In the genomic region with DNA sequence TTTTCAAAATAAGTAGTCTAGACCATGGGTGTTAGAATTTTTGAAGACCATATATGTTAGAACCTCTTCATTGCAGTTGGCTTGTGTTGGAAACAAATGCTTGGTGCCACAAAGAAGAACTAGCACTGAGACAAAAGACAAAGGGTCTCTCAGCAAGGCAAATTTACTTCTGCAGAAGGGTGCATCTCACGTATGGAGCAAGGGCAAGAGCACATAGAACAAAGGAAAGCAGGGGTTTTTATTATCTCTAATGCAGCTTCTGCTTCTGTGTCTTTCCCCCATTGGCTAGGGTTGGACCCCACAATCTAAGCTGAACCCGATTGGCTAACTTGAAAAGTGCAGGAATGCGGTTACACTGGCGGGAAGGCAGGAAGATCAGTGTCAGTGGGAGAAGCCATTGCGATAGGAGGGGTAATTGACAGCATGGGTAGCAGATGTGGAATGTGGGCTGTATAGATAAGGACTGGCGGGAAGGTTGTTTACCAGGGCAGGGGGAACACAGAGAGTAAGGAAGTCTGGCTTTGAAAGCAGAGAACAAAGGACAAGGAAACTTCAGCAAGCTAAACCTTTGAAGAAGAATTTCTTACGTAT, we compare ENCODE assay signal across 22 cellular contexts. TPM values are rescaled to one million over a fixed set of nuclear protein-coding genes. Genes with fewer than 3 reads are reported as not detected.
DNase-seq lines count a peak whose midpoint lies in the region; ATAC-seq, FAIRE-seq and TF ChIP-seq lines count a peak whose summit lies in the region.
"Had no signal": no experiment of that assay in that cellular context is flagged by ENCODE, and none has a peak within 500 bp of the region (broad histone marks: within the 10 kb centered on the region; RNA-seq: fewer than 3 reads in every experiment).

No MANE protein-coding gene starts in this region.

- H3K4me3 ChIP-seq in HEK293 (ENCODE audit: low read depth, low read length) (no peak overlapping the region), bronchial epithelial cell (ENCODE audit: low read depth, low read length) (no peak overlapping the region), hepatocyte (no peak overlapping the region), neural progenitor cell (no peak overlapping the region)
- H3K4me3 ChIP-seq: A549, BLaER1 had no signal

- WGBS in hepatocyte (ENCODE audit: low lambda C conversion rate, missing lambda C conversion rate), result 33% methylated on average over 7 of the region's 7 CpGs

- no peaks in the 10 kb centered on the region for H3K79me2 ChIP-seq in hepatocyte
- no peaks in the 10 kb centered on the region for H3K79me2 ChIP-seq in neural progenitor cell (ENCODE audit: low read depth)

- H3K9me2 ChIP-seq in hepatocyte (replicated peaks; ENCODE audit: insufficient read depth), result no peaks in the 10 kb centered on the region

- no peak overlapping the region for H3K9ac ChIP-seq in neural progenitor cell
- H3K9ac ChIP-seq: BLaER1, KMS-11 had no signal

- peaks cover 6% of the 10 kb centered on the region for H3K27me3 Mint-ChIP-seq in neural progenitor cell (ENCODE audit: insufficient read depth, low read depth)

- no peak overlapping the region for H3K27ac Mint-ChIP-seq in neural progenitor cell
- H3K27ac Mint-ChIP-seq: CD14-positive monocyte; CD4-positive, alpha-beta memory T cell; HFFc6 had no signal

- TF ChIP-seq CTCF in HEK293 (tag by site-specific recombination; IDR thresholded peaks at IDR 0.05), result no peak
- no peak for TF ChIP-seq CTCF in bronchial epithelial cell (IDR thresholded peaks at IDR 0.05; ENCODE audit: insufficient read depth, low read length, severe bottlenecking)
- no peak for TF ChIP-seq CTCF in hepatocyte (IDR thresholded peaks at IDR 0.05; ENCODE audit: poor library complexity)
- TF ChIP-seq CTCF in neural progenitor cell (IDR thresholded peaks at IDR 0.05), result no peak

- no peak overlapping the region for H3K4me3 Mint-ChIP-seq in neural progenitor cell
- H3K4me3 Mint-ChIP-seq: CD14-positive monocyte; CD4-positive, alpha-beta memory T cell; HFFc6 had no signal

- H3K9me3 ChIP-seq in HEK293 (ENCODE audit: control insufficient read depth, insufficient read depth, low read depth, low read length) (no peaks in the 10 kb centered on the region), hepatocyte (ENCODE audit: low read depth) (no peaks in the 10 kb centered on the region), neural progenitor cell (ENCODE audit: low read depth) (no peaks in the 10 kb centered on the region)
- H3K9me3 ChIP-seq: A549 had no signal

- POLR2A ChIA-PET in HEK293 (lab: Yijun Ruan, JAX), result no interaction called here

- H3K27ac ChIP-seq in HEK293 (ENCODE audit: extremely low read depth, low read depth, low read length) (no peak overlapping the region), hepatocyte (peak overlapping the region; percentile 86), neural progenitor cell (no peak overlapping the region)
- H3K27ac ChIP-seq: A549, BLaER1, KMS-11 had no signal

- H3K4me1 Mint-ChIP-seq in neural progenitor cell, result peaks cover 3% of the 10 kb centered on the region
- H3K4me1 Mint-ChIP-seq: CD14-positive monocyte; CD4-positive, alpha-beta memory T cell had no signal

- no peaks in the 10 kb centered on the region for H3K36me3 Mint-ChIP-seq in neural progenitor cell
- H3K36me3 Mint-ChIP-seq: CD14-positive monocyte; CD4-positive, alpha-beta memory T cell had no signal

- intact Hi-C loops in left colon (cut with DNase I, micrococcal nuclease), result no loop called here

- H3K4me1 ChIP-seq in HEK293 (ENCODE audit: control insufficient read depth, insufficient read depth, low read length) (no peaks in the 10 kb centered on the region), hepatocyte (ENCODE audit: insufficient read depth) (peaks cover 3% of the 10 kb centered on the region), neural progenitor cell (no peaks in the 10 kb centered on the region)
- H3K4me1 ChIP-seq: A549, BLaER1 had no signal

- H3K27me3 ChIP-seq in bronchial epithelial cell (ENCODE audit: control insufficient read depth, insufficient read depth, low read length) (no peaks in the 10 kb centered on the region), hepatocyte (no peaks in the 10 kb centered on the region), neural progenitor cell (no peaks in the 10 kb centered on the region)
- H3K27me3 ChIP-seq: BLaER1 had no signal

- no peaks in the 10 kb centered on the region for H3K36me3 ChIP-seq in HEK293 (ENCODE audit: control insufficient read depth in 2 of 2, insufficient read depth in 1 of 2, low read length in 2 of 2)
- no peaks in the 10 kb centered on the region for H3K36me3 ChIP-seq in bronchial epithelial cell (ENCODE audit: control insufficient read depth, insufficient read depth, low read length)
- H3K36me3 ChIP-seq in hepatocyte (replicated peaks; ENCODE audit: insufficient read depth, low read depth), result no peaks in the 10 kb centered on the region
- H3K36me3 ChIP-seq in neural progenitor cell, result no peaks in the 10 kb centered on the region
- H3K36me3 ChIP-seq: BLaER1 had no signal

- H3F3A ChIP-seq in neural progenitor cell (ENCODE audit: low read depth), result no peaks in the 10 kb centered on the region

- H3K9me3 Mint-ChIP-seq in neural progenitor cell, result peaks cover 8% of the 10 kb centered on the region

- peak; percentile 62 for FAIRE-seq in bronchial epithelial cell (lab: Jason Lieb, UNC)
- FAIRE-seq: A549 had no signal

- H2AFZ ChIP-seq in hepatocyte (no peak overlapping the region), neural progenitor cell (replicated peaks) (no peak overlapping the region)

- DNase-seq in bronchial epithelial cell (ENCODE audit: low read depth) (no peak), hepatocyte (ENCODE audit: low spot score) (peak; percentile 48), neural progenitor cell (ENCODE audit: low spot score) (peak; percentile 18), left colon (no peak)
- DNase-seq: AML-193; Calu3; CD4-positive, alpha-beta memory T cell; DMS79 treated with DMSO at 0.1 percent for 48 hours; GF-D8; HCEC 1CT; HFFc6 had no signal

- CTCF ChIA-PET in HEK293 (lab: Yijun Ruan, JAX), result no interaction called here

- H3K4me2 ChIP-seq in hepatocyte (no peak overlapping the region), neural progenitor cell (no peak overlapping the region)
- H3K4me2 ChIP-seq: A549, BLaER1, KMS-11 had no signal

- ATAC-seq in left colon (no peak), HG02852 (IDR thresholded peaks at IDR 0.05; ENCODE audit: unreplicated experiment) (no peak), HG02623 (IDR thresholded peaks at IDR 0.05; ENCODE audit: unreplicated experiment) (no peak), GM18520 (IDR thresholded peaks at IDR 0.05; ENCODE audit: unreplicated experiment) (no peak)
- ATAC-seq: A549 had no signal

- H4K20me1 ChIP-seq in hepatocyte (ENCODE audit: insufficient read depth, poor library complexity, severe bottlenecking), result no peaks in the 10 kb centered on the region
- no peaks in the 10 kb centered on the region for H4K20me1 ChIP-seq in neural progenitor cell (ENCODE audit: low read depth)
- H4K20me1 ChIP-seq: BLaER1 had no signal

TF ChIP-seq in HEK293, 187 proteins besides CTCF, POLR2A, EP300 and RAD21:
- no peak for TF ChIP-seq ZNF677 (tag by site-specific recombination; IDR thresholded peaks at IDR 0.05)
- TF ChIP-seq ZNF596 (tag by site-specific recombination; IDR thresholded peaks at IDR 0.05), result no peak
- TF ChIP-seq ZBTB21 (tag by site-specific recombination; IDR thresholded peaks at IDR 0.05), result no peak
- TF ChIP-seq EGR2 (tag by site-specific recombination; IDR thresholded peaks at IDR 0.05; ENCODE audit: low read depth), result no peak
- no peak for TF ChIP-seq ZNF791 (tag by site-specific recombination; IDR thresholded peaks at IDR 0.05)
- peak; percentile 69 for TF ChIP-seq SETDB1 (IDR thresholded peaks at IDR 0.05; ENCODE audit: insufficient read length, low read length)
- TF ChIP-seq ZNF48 (tag by site-specific recombination; IDR thresholded peaks at IDR 0.05), result no peak
- TF ChIP-seq ZNF433 (tag by site-specific recombination; IDR thresholded peaks at IDR 0.05; ENCODE audit: low read depth), result no peak

RNA-seq across cellular contexts. Expression of gene RBMXL2, which starts 9.2 kb away (rescaled TPM):
- total RNA-seq in bronchial epithelial cell (not detected in 2 replicates), hepatocyte (0.30 TPM in 1 of 2 replicates, not detected in the other), neural progenitor cell (ENCODE audit: low replicate concordance) (0.19 TPM in 1 of 2 replicates, not detected in the other), left colon (not detected)
- 0.35 TPM in 1 of 2 replicates, not detected in the other for polyA plus RNA-seq in hepatocyte
- total RNA-seq: Calu3; CD4-positive, alpha-beta memory T cell; H4; HFFc6; LHCN-M2 had no signal
- polyA plus RNA-seq: A549; CD14-positive monocyte; CD4-positive, alpha-beta memory T cell had no signal

RNA-seq across cellular contexts. Expression of gene NLRP14, which starts 59.4 kb away (rescaled TPM):
- under 0.01 and 0.13 TPM in 2 replicates for total RNA-seq in bronchial epithelial cell
- total RNA-seq in hepatocyte, result 0.24 and 0.40 TPM in 2 replicates
- not detected in 2 replicates for polyA plus RNA-seq in hepatocyte
- total RNA-seq in neural progenitor cell (ENCODE audit: low replicate concordance), result 1.3 and 1.8 TPM in 2 replicates
- total RNA-seq in left colon, result under 1 TPM; 0.14 to 0.24 TPM
- total RNA-seq: Calu3; CD4-positive, alpha-beta memory T cell; HT-29; LHCN-M2 had no signal
- polyA plus RNA-seq: CD14-positive monocyte; CD4-positive, alpha-beta memory T cell had no signal

RNA-seq across cellular contexts. Expression of gene ZNF214, which starts 59.5 kb away (rescaled TPM):
- total RNA-seq in bronchial epithelial cell (2.6 and 3.2 TPM in 2 replicates), hepatocyte (3.3 and 5.0 TPM in 2 replicates), neural progenitor cell (ENCODE audit: low replicate concordance) (13.2 and 19.6 TPM in 2 replicates), left colon (1 to 10 TPM; 1.8 to 2.0 TPM)
- polyA plus RNA-seq in hepatocyte, result 1.4 and 3.4 TPM in 2 replicates
- total RNA-seq: CD4-positive, alpha-beta memory T cell had no signal
- polyA plus RNA-seq: CD14-positive monocyte; CD4-positive, alpha-beta memory T cell had no signal

Comparison
In these comparisons a context has a peak if more than half of its experiments do, and no peak if none do; other contexts are left out.
1. DNase-seq: peak in hepatocyte (single experiment) and neural progenitor cell (single experiment); none in bronchial epithelial cell (single experiment) and left colon (0 of 2).